ENCODE assay signal across 19 cellular contexts in the genomic region with DNA sequence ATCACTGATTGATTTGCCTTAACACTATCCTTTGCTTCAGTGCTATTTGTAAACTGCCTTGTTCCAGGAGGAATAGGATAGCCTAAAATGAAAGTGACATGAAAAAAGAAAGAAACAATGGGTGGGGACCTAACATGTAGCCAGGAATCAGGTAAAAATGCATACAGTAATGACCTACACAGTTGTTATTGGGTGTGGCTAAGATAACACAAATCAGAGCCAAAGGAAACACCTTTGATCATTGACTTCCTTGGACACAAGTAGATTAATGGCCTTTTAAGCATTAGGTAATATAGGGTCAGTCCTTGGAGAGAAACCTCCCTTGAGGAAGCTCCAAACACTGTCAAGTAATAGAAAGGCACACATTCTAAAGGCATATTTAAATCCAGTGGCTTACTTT.
"Had no signal": no experiment of that assay in that cellular context is flagged by ENCODE, and none has a peak within 500 bp of the region (broad histone marks: within the 10 kb centered on the region; RNA-seq: fewer than 3 reads in every experiment).

No MANE protein-coding gene starts in this region.

- H3K4me3 ChIP-seq: colonic mucosa, hepatocyte, prostate gland, right lobe of liver, spleen, tibial artery, upper lobe of left lung, uterus had no signal

- H3K27ac ChIP-seq: colonic mucosa, hepatocyte, parathyroid adenoma, prostate gland, right lobe of liver, spleen, tibial artery, upper lobe of left lung, uterus had no signal

- DNase-seq: colonic mucosa; effector CD4-positive, alpha-beta T cell; endodermal cell; foreskin melanocyte; head of caudate nucleus; kidney glomerular epithelial cell; nephron progenitor cell; retina; right lobe of liver; spleen; stimulated activated CD4-positive, alpha-beta T cell treated with anti-CD3 and anti-CD28 coated beads, Interleukin-15, amount 100 ng/mL, for 24 hours; stimulated activated CD4-positive, alpha-beta T cell treated with anti-CD3 and anti-CD28 coated beads, Interleukin-1b, Interleukin-23, amount 100 ng/mL, for 48 hours; stimulated activated CD4-positive, alpha-beta T cell treated with anti-CD3 and anti-CD28 coated beads, Interleukin-4, amount 100 ng/mL, for 24 hours; tibial artery; upper lobe of left lung; uterus had no signal

- H3K9me3 ChIP-seq: colonic mucosa, prostate gland, right lobe of liver, spleen, tibial artery, upper lobe of left lung, uterus had no signal

- H3K36me3 ChIP-seq: colonic mucosa, prostate gland, right lobe of liver, spleen, tibial artery, upper lobe of left lung, uterus had no signal

- H3K27me3 ChIP-seq: colonic mucosa, hepatocyte, right lobe of liver, spleen, tibial artery, upper lobe of left lung, uterus had no signal
